Comparison of ENCODE assay signal across 30 cellular contexts in genomic region chr19:22528956-22529355, GRCh38.
"Had no signal": no experiment of that assay in that cellular context is flagged by ENCODE, and none has a peak within 500 bp of the region (broad histone marks: within the 10 kb centered on the region; RNA-seq: fewer than 3 reads in every experiment).

No MANE protein-coding gene starts in this region.

- H3K4me3 ChIP-seq: lower lobe of right lung, neural progenitor cell, prostate gland, skin epidermis, stomach, testis, tibial artery, upper lobe of right lung, uterus had no signal

- H3K36me3 ChIP-seq: lower lobe of right lung, neural progenitor cell, neutrophil, prostate gland, stomach, tibial artery, upper lobe of right lung, uterus had no signal

- H3K4me1 ChIP-seq: lower lobe of right lung, neural progenitor cell, prostate gland, testis, upper lobe of right lung, uterus had no signal

- H3K9me3 ChIP-seq: lower lobe of right lung, neutrophil, prostate gland, testis, tibial artery, upper lobe of right lung, uterus had no signal

- H3K27ac ChIP-seq: lower lobe of right lung, neural progenitor cell, neutrophil, prostate gland, skin epidermis, stomach, testis, tibial artery, upper lobe of right lung had no signal

- H3K9ac ChIP-seq: neural progenitor cell had no signal

- H3K27me3 ChIP-seq: neural progenitor cell, testis, upper lobe of right lung, uterus had no signal

- ATAC-seq: left cardiac atrium; left lobe of liver; lower lobe of right lung; natural killer cell; right cardiac atrium; sciatic nerve; stimulated activated naive B cell treated with anti-CD40 and anti-IgM and Interleukin-4, amounts not matched to agents 10 μg/mL and 1 μg/mL and 100 μg/mL, for 72 hours; stimulated activated naive CD8-positive, alpha-beta T cell treated with anti-CD3 and anti-CD28 coated beads, Interleukin-15, Interleukin-2, amounts not matched to agents 100 U/mL and 50 U/mL, for 24 hours; upper lobe of right lung had no signal

- DNase-seq: hippocampal formation; kidney glomerular epithelial cell; left cardiac atrium; lower lobe of right lung; mammary epithelial cell; mesenchymal stem cell; naive B cell; natural killer cell; nephron progenitor cell; occipital lobe; retina; right cardiac atrium; stimulated activated CD4-positive, alpha-beta T cell treated with anti-CD3 and anti-CD28 coated beads, Interleukin-12 subunit alpha, Interleukin-12 subunit beta, amount 100 ng/mL, for 4 hours; stimulated activated CD4-positive, alpha-beta T cell treated with anti-CD3 and anti-CD28 coated beads, Interleukin-15, amount 100 ng/mL, for 24 hours; stimulated activated CD4-positive, alpha-beta T cell treated with anti-CD3 and anti-CD28 coated beads, Interleukin-2, amount 100 ng/mL, for 24 hours; stimulated activated CD4-positive, alpha-beta T cell treated with anti-CD3 and anti-CD28 coated beads, Interleukin-4, amount 100 ng/mL, for 1 hour; stimulated activated naive B cell treated with anti-CD40 and anti-IgM and Interleukin-4, amounts not matched to agents 10 μg/mL and 1 μg/mL and 100 μg/mL, for 72 hours; stimulated activated naive CD8-positive, alpha-beta T cell treated with anti-CD3 and anti-CD28 coated beads, Interleukin-15, Interleukin-2, amounts not matched to agents 100 U/mL and 50 U/mL, for 24 hours; stomach; testis; tibial artery; trophoblast cell; upper lobe of right lung; uterus had no signal
